8 cellular contexts compared by ENCODE assay signal in genomic region chr22:43109921-43110443, GRCh38. TPM values are rescaled to one million over a fixed set of nuclear protein-coding genes. Genes with fewer than 3 reads are reported as not detected.
A peak's percentile ranks its signal among the peaks of the same experiment; 100 is the strongest.
DNase-seq lines count a peak whose midpoint lies in the region; ATAC-seq and TF ChIP-seq lines count a peak whose summit lies in the region.

No MANE protein-coding gene starts in this region.

- intact Hi-C loops in natural killer cell (cut with micrococcal nuclease), result no loop called here

- H3K27ac Mint-ChIP-seq in central memory CD8-positive, alpha-beta T cell (ENCODE audit: low read depth), result no peak overlapping the region
- no peak overlapping the region for H3K27ac Mint-ChIP-seq in natural killer cell

- H3F3A ChIP-seq in Loucy (ENCODE audit: low read depth), result no peaks in the 10 kb centered on the region

- H3K36me3 ChIP-seq in BLaER1 treated with 17β-estradiol and CSF1 and Interleukin-3, amounts not matched to agents 10 nM and 100 nM, result no peaks in the 10 kb centered on the region
- no peaks in the 10 kb centered on the region for H3K36me3 ChIP-seq in Loucy (ENCODE audit: insufficient read depth, low read length)

- no peaks in the 10 kb centered on the region for H3K9me3 ChIP-seq in BLaER1 treated with 17β-estradiol and CSF1 and Interleukin-3, amounts not matched to agents 10 nM and 100 nM (replicated peaks in 1 of 11)
- no peaks in the 10 kb centered on the region for H3K9me3 ChIP-seq in Loucy (ENCODE audit: insufficient read depth, low read depth, low read length)

- peak overlapping the region; percentile 69 for H3K4me3 Mint-ChIP-seq in central memory CD8-positive, alpha-beta T cell
- H3K4me3 Mint-ChIP-seq in natural killer cell, result peak overlapping the region; percentile 64

- H3K9me3 Mint-ChIP-seq in central memory CD8-positive, alpha-beta T cell, result no peaks in the 10 kb centered on the region
- H3K9me3 Mint-ChIP-seq in natural killer cell, result no peaks in the 10 kb centered on the region

- H3K4me3 ChIP-seq in BLaER1 treated with 17β-estradiol and CSF1 and Interleukin-3, amounts not matched to agents 10 nM and 100 nM, result peak overlapping the region; percentile 44 to 77 (median 66); a peak in 19 of 20 replicates
- H3K4me3 ChIP-seq in Loucy (ENCODE audit: low read length, poor library complexity, severe bottlenecking), result peak overlapping the region; percentile 78

- DNase-seq in central memory CD8-positive, alpha-beta T cell (ENCODE audit: low spot score in 2 of 2), result no peak
- DNase-seq in natural killer cell, result no peak
- DNase-seq in GM13977 (ENCODE audit: low spot score), result no peak
- DNase-seq in OCI-M1 (lab: John Stamatoyannopoulos, UW), result no peak

- peak overlapping the region; percentile 89; the same call in 1 of the 2 replicates for H2AFZ ChIP-seq in Loucy (ENCODE audit: low read length)

- no peaks in the 10 kb centered on the region for H3K27me3 Mint-ChIP-seq in central memory CD8-positive, alpha-beta T cell
- H3K27me3 Mint-ChIP-seq in natural killer cell (ENCODE audit: low read depth in 2 of 2), result peaks cover 0 to 28% of the 10 kb centered on the region in 2 donors

- peaks cover 22 to 60% (median 35%) of the 10 kb centered on the region in 11 experiments for H3K27me3 ChIP-seq in BLaER1 treated with 17β-estradiol and CSF1 and Interleukin-3, amounts not matched to agents 10 nM and 100 nM
- H3K27me3 ChIP-seq in Loucy (ENCODE audit: insufficient read depth, low read length, poor library complexity, severe bottlenecking), result peaks cover 6% of the 10 kb centered on the region

- 0 out of 22 replicates have a peak overlapping the region, but pooled peaks of 2 of the 11 experiments have one; percentile 3 to 37 for H3K9ac ChIP-seq in BLaER1 treated with 17β-estradiol and CSF1 and Interleukin-3, amounts not matched to agents 10 nM and 100 nM
- H3K9ac ChIP-seq in Loucy (ENCODE audit: low read depth, low read length, poor library complexity, severe bottlenecking), result no peak overlapping the region

- H3K27ac ChIP-seq in BLaER1 treated with 17β-estradiol and CSF1 and Interleukin-3, amounts not matched to agents 10 nM and 100 nM, result no peak overlapping the region

- ATAC-seq in central memory CD8-positive, alpha-beta T cell (replicated peaks; ENCODE audit: extremely low read depth, poor library complexity, severe bottlenecking), result no peak
- ATAC-seq in natural killer cell (no peak), GM19463 (IDR thresholded peaks at IDR 0.05; ENCODE audit: unreplicated experiment) (no peak), esophagus mucosa (no peak)

- H4K20me1 ChIP-seq in BLaER1 treated with 17β-estradiol and CSF1 and Interleukin-3, amounts not matched to agents 10 nM and 100 nM, result peaks cover 0 to 35% (median 5%) of the 10 kb centered on the region in 11 experiments; a peak in 9 of 22 replicates
- H4K20me1 ChIP-seq in Loucy (ENCODE audit: insufficient read depth, low read length, poor library complexity, severe bottlenecking), result no peaks in the 10 kb centered on the region

- H3K4me1 Mint-ChIP-seq in central memory CD8-positive, alpha-beta T cell, result peaks cover 4% of the 10 kb centered on the region
- H3K4me1 Mint-ChIP-seq in natural killer cell, result peaks cover 0 to 4% of the 10 kb centered on the region in 2 donors

- in situ Hi-C loops in GM13977 (cut with MboI; ENCODE audit: low pct_unique_long_range_greater_than_20kb, low sequenced_read_pairs, unreplicated experiment), result no loop called here

- no peaks in the 10 kb centered on the region for H3K9me2 ChIP-seq in Loucy (replicated peaks; ENCODE audit: low read depth, low read length)

- H3K4me2 ChIP-seq in BLaER1 treated with 17β-estradiol and CSF1 and Interleukin-3, amounts not matched to agents 10 nM and 100 nM, result peak overlapping the region; percentile 96 to 100 (median 100)
- H3K4me2 ChIP-seq in Loucy (ENCODE audit: low read depth, low read length, poor library complexity, severe bottlenecking), result peak overlapping the region; percentile 84

- H3K4me1 ChIP-seq in BLaER1 treated with 17β-estradiol and CSF1 and Interleukin-3, amounts not matched to agents 10 nM and 100 nM, result peaks cover 23 to 67% (median 61%) of the 10 kb centered on the region in 10 experiments
- peaks cover 11% of the 10 kb centered on the region for H3K4me1 ChIP-seq in Loucy (ENCODE audit: insufficient read depth, low read length, poor library complexity, severe bottlenecking)

- no peaks in the 10 kb centered on the region for H3K79me2 ChIP-seq in Loucy (ENCODE audit: insufficient read depth, low read length)

- H3K36me3 Mint-ChIP-seq in central memory CD8-positive, alpha-beta T cell (ENCODE audit: insufficient read depth), result no peaks in the 10 kb centered on the region
- H3K36me3 Mint-ChIP-seq in natural killer cell, result no peaks in the 10 kb centered on the region

- TF ChIP-seq CTCF in Loucy (conservative IDR thresholded peaks at IDR 0.05; ENCODE audit: low read length) (no peak), natural killer cell (IDR thresholded peaks at IDR 0.05) (no peak), GM13977 (IDR thresholded peaks at IDR 0.05; ENCODE audit: extremely low read depth, insufficient read depth, missing control alignments) (no peak)

RNA-seq across cellular contexts. Expression of gene BIK, which starts 0.6 kb away (rescaled TPM):
- 1 to 10 TPM in 1 of 3 donors, under 1 TPM in 1, not detected in 1; 0.28 to 1.2 TPM for total RNA-seq in natural killer cell
- total RNA-seq in esophagus mucosa, result 22.9 TPM

RNA-seq across cellular contexts. Expression of gene TTLL1, which starts 20.8 kb away (rescaled TPM):
- total RNA-seq in natural killer cell, result 1 to 10 TPM; 4.4 to 6.5 (median 6.0) TPM
- 4.7 TPM for total RNA-seq in esophagus mucosa

RNA-seq across cellular contexts. Expression of gene MCAT, which starts 33.2 kb away (rescaled TPM):
- total RNA-seq in natural killer cell, result 10 to 100 TPM in 1 of 3 donors, 1 to 10 TPM in 2; 6.5 to 12.4 (median 9.3) TPM
- total RNA-seq in esophagus mucosa, result 14.9 TPM

RNA-seq across cellular contexts. Expression of gene TSPO, which starts 41.4 kb away (rescaled TPM):
- total RNA-seq in natural killer cell (10 to 100 TPM; 52.1 to 81.7 (median 59.3) TPM), esophagus mucosa (435 TPM)

Comparison
In these comparisons a context has a peak if more than half of its experiments do, and no peak if none do; other contexts are left out.
1. RNA of gene BIK, which starts 0.6 kb away (total RNA-seq): 22.9 TPM in esophagus mucosa (single experiment); 0.28 to 1.2 TPM in natural killer cell; every median in the first group is over 10 times any median in the second.